17 cellular contexts compared by ENCODE assay signal in genomic region chr11:30459821-30460220, GRCh38.
DNase-seq lines count a peak whose midpoint lies in the region; ATAC-seq, FAIRE-seq and TF ChIP-seq lines count a peak whose summit lies in the region.
"Had no signal": no experiment of that assay in that cellular context is flagged by ENCODE, and none has a peak within 500 bp of the region (broad histone marks: within the 10 kb centered on the region; RNA-seq: fewer than 3 reads in every experiment).

No MANE protein-coding gene starts in this region.

- H3K27me3 ChIP-seq in ascending aorta: no peaks in the 10 kb centered on the region
- no peaks in the 10 kb centered on the region for H3K27me3 ChIP-seq in osteoblast (ENCODE audit: insufficient read depth, low read length)

- H4K20me1 ChIP-seq in osteoblast (ENCODE audit: insufficient read depth, low read length): no peaks in the 10 kb centered on the region

- H3K9me3 ChIP-seq in ascending aorta (no peaks in the 10 kb centered on the region), osteoblast (ENCODE audit: low read depth, low read length) (no peaks in the 10 kb centered on the region)
- H3K9me3 ChIP-seq: HAP-1 had no signal

- H3K27ac ChIP-seq in ascending aorta (peak overlapping the region; percentile 45 to 73), osteoblast (ENCODE audit: low read depth, low read length) (no peak overlapping the region)
- H3K27ac ChIP-seq: C4-2B, HL-60 had no signal

- TF ChIP-seq POLR2A in GM12892 (IDR thresholded peaks at IDR 0.05; ENCODE audit: low read depth, low read length): no peak

- H3K36me3 ChIP-seq in ascending aorta: no peaks in the 10 kb centered on the region
- no peaks in the 10 kb centered on the region for H3K36me3 ChIP-seq in osteoblast (ENCODE audit: insufficient read depth, low read length)
- H3K36me3 ChIP-seq: HAP-1 had no signal

- no peak for ATAC-seq in HG03342 (IDR thresholded peaks at IDR 0.05; ENCODE audit: unreplicated experiment)
- ATAC-seq: K562 had no signal

- intact Hi-C loops in ascending aorta (cut with DNase I): no loop called here

- peaks cover 5 to 17% of the 10 kb centered on the region in 2 donors for H3K4me1 ChIP-seq in ascending aorta
- no peaks in the 10 kb centered on the region for H3K4me1 ChIP-seq in osteoblast (ENCODE audit: insufficient read depth, low read length)

- H3K4me2 ChIP-seq in osteoblast (ENCODE audit: insufficient read depth, low read length): no peak overlapping the region

- no peak overlapping the region for H3K4me3 ChIP-seq in ascending aorta
- no peak overlapping the region for H3K4me3 ChIP-seq in osteoblast (ENCODE audit: insufficient read depth, low read length)
- H3K4me3 ChIP-seq: HAP-1, K562 had no signal

- peak; percentile 38 for FAIRE-seq in GM12892 (lab: Jason Lieb, UNC)
- FAIRE-seq: A204.1, K562 had no signal

- no peak overlapping the region for H2AFZ ChIP-seq in osteoblast (ENCODE audit: low read length)

- DNase-seq in Ammon's horn (ENCODE audit: low spot score): peak; percentile 18
- DNase-seq in GM12892 (ENCODE audit: insufficient read length): no peak
- no peak for DNase-seq in ascending aorta (ENCODE audit: low spot score in 2 of 2)
- DNase-seq in osteoblast (ENCODE audit: insufficient read length, low spot score, missing footprints): peak; percentile 5
- DNase-seq in activated CD4-positive, alpha-beta T cell treated with anti-CD3 and anti-CD28 coated beads, Interleukin-2, amount 50 U/mL, for 48 hours: no peak
- DNase-seq in pons (ENCODE audit: low spot score): no peak
- DNase-seq: ACHN; CD4-positive, alpha-beta T cell; DMS153; DMS79; GDM1 had no signal

- no peaks in the 10 kb centered on the region for H3K79me2 ChIP-seq in osteoblast (ENCODE audit: insufficient read depth, low read length)

- TF ChIP-seq CTCF in ascending aorta (IDR thresholded peaks at IDR 0.05): no peak
- no peak for TF ChIP-seq CTCF in osteoblast (IDR thresholded peaks at IDR 0.05; ENCODE audit: extremely low read depth, low read depth, low read length)

Comparison
In these comparisons a context has a peak if more than half of its experiments do, and no peak if none do; other contexts are left out.
1. DNase-seq: peak in Ammon's horn (single experiment) and osteoblast (single experiment); none in GM12892 (single experiment), ascending aorta (0 of 2), activated CD4-positive, alpha-beta T cell treated with anti-CD3 and anti-CD28 coated beads, Interleukin-2, amount 50 U/mL, for 48 hours (0 of 2) and pons (single experiment).